21 cellular contexts compared by ENCODE assay signal in the genomic region with DNA sequence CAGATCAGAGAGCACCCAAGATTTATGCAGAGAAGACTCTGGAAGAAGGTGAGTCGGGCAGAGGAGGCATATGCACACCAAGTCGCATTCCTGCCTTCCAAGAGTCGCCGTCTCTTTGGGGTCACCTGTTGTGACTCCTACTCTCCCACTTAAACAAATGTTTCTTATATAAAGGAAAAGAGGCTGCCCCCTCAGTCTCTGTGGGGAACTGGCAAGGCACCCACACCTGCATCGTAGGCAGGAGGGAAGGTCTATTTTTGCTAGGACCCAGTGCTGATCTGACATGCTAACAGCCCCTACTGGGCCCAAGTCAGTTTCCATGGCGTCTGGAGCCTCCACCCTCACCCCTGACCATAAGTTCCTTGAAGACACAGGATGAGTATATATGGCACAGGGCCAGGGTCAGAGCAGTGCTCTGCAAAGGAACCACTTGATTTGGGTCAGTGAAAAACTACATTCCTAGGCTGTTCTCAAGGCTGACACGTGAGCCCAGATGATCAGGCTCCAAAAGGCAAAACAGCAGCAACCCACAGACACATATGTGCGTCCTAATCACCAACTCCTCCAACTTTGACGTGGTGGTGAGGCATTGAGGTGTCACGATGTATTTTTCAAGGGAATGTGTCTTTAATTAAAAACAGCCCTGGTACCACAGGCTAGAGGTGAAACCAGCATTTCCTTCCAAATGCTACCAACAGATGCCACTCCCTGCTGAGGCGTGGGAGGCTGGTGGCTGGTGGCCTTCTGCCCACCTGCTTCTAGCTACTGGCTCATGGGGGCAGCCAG. TPM values are rescaled to one million over a fixed set of nuclear protein-coding genes. Genes with fewer than 3 reads are reported as not detected.
A peak's percentile ranks its signal among the peaks of the same experiment; 100 is the strongest.
DNase-seq lines count a peak whose midpoint lies in the region; ATAC-seq and TF ChIP-seq lines count a peak whose summit lies in the region.
"Had no signal": no experiment of that assay in that cellular context is flagged by ENCODE, and none has a peak within 500 bp of the region (broad histone marks: within the 10 kb centered on the region; RNA-seq: fewer than 3 reads in every experiment).

No MANE protein-coding gene starts in this region.

- H3K27ac Mint-ChIP-seq in osteocyte (ENCODE audit: unreplicated experiment), result peak overlapping the region; percentile 80
- H3K27ac Mint-ChIP-seq in naive thymus-derived CD8-positive, alpha-beta T cell, result no peak overlapping the region
- no peak overlapping the region for H3K27ac Mint-ChIP-seq in activated CD4-positive, alpha-beta T cell treated with anti-CD3 and anti-CD28 coated beads, Interleukin-2, amount 10 ng/mL, durations not matched to agents 24 days and 14 days
- H3K27ac Mint-ChIP-seq: activated naive CD8-positive, alpha-beta T cell; stimulated activated effector memory CD8-positive, alpha-beta T cell treated with anti-CD3 and anti-CD28 coated beads, Interleukin-12 subunit alpha, Interleukin-12 subunit beta, amount 100 ng/mL, for 72 hours had no signal

- H3K27ac ChIP-seq in dorsolateral prefrontal cortex, result peak overlapping the region in 43 of 59 donors; percentile 3 to 78 (median 53)
- H3K27ac ChIP-seq: right lobe of liver had no signal

- intact Hi-C loops in dorsolateral prefrontal cortex (cut with DNase I) (no loop called here), posterior vena cava (cut with DNase I) (no loop called here)
- intact Hi-C loops in activated CD4-positive, alpha-beta T cell treated with anti-CD3 and anti-CD28 coated beads, Interleukin-2, amount 10 ng/mL, durations not matched to agents 24 days and 14 days (cut with micrococcal nuclease), result no loop called here

- POLR2A ChIA-PET in naive thymus-derived CD8-positive, alpha-beta T cell (lab: Charles Lee), result interaction anchor here (0.7 kb wide), 1 partner anchor 9 kb away, joined by 5 read pairs; no protein-coding TSS in a partner anchor

- H3K27me3 ChIP-seq in dorsolateral prefrontal cortex, result no peaks in the 10 kb centered on the region
- H3K27me3 ChIP-seq: right lobe of liver had no signal

- peak; percentile 77 for DNase-seq in AG20443 (ENCODE audit: low spot score)
- peak; percentile 13 for DNase-seq in HT1080 (ENCODE audit: low read depth)
- DNase-seq in dorsolateral prefrontal cortex, result peak in 4 of 10 donors; percentile 51 to 73 (median 57)
- no peak for DNase-seq in osteocyte (ENCODE audit: extremely low spot score, unreplicated experiment)
- DNase-seq in posterior vena cava (ENCODE audit: low spot score), result no peak
- DNase-seq in naive thymus-derived CD8-positive, alpha-beta T cell, result no peak
- DNase-seq in activated CD4-positive, alpha-beta T cell treated with anti-CD3 and anti-CD28 coated beads, Interleukin-2, amount 10 ng/mL, durations not matched to agents 24 days and 14 days, result no peak
- DNase-seq: ACHN; activated CD4-positive, alpha-beta T cell treated with anti-CD3 and anti-CD28 coated beads for 4 hours; DMS153; NCI-H1105 treated with DMSO at 0.1 percent for 48 hours; NCI-H526 treated with DMSO at 0.1 percent for 48 hours; right lobe of liver; Right ventricle myocardium superior; SW 1271 had no signal

- H3K4me1 Mint-ChIP-seq in osteocyte (ENCODE audit: unreplicated experiment), result peaks cover 56% of the 10 kb centered on the region
- H3K4me1 Mint-ChIP-seq in naive thymus-derived CD8-positive, alpha-beta T cell, result peaks cover 0 to 2% (median 0%) of the 10 kb centered on the region in 4 donors
- H3K4me1 Mint-ChIP-seq in activated CD4-positive, alpha-beta T cell treated with anti-CD3 and anti-CD28 coated beads, Interleukin-2, amount 10 ng/mL, durations not matched to agents 24 days and 14 days, result no peaks in the 10 kb centered on the region
- H3K4me1 Mint-ChIP-seq: stimulated activated effector memory CD8-positive, alpha-beta T cell treated with anti-CD3 and anti-CD28 coated beads, Interleukin-12 subunit alpha, Interleukin-12 subunit beta, amount 100 ng/mL, for 72 hours had no signal

- H3K9me3 Mint-ChIP-seq in osteocyte (ENCODE audit: unreplicated experiment), result no peaks in the 10 kb centered on the region
- no peaks in the 10 kb centered on the region for H3K9me3 Mint-ChIP-seq in naive thymus-derived CD8-positive, alpha-beta T cell
- H3K9me3 Mint-ChIP-seq in activated CD4-positive, alpha-beta T cell treated with anti-CD3 and anti-CD28 coated beads, Interleukin-2, amount 10 ng/mL, durations not matched to agents 24 days and 14 days, result no peaks in the 10 kb centered on the region
- H3K9me3 Mint-ChIP-seq: brain; stimulated activated effector memory CD8-positive, alpha-beta T cell treated with anti-CD3 and anti-CD28 coated beads, Interleukin-12 subunit alpha, Interleukin-12 subunit beta, amount 100 ng/mL, for 72 hours had no signal

- peaks cover 8% of the 10 kb centered on the region for H3K36me3 Mint-ChIP-seq in osteocyte (ENCODE audit: unreplicated experiment)
- no peaks in the 10 kb centered on the region for H3K36me3 Mint-ChIP-seq in naive thymus-derived CD8-positive, alpha-beta T cell
- H3K36me3 Mint-ChIP-seq in activated CD4-positive, alpha-beta T cell treated with anti-CD3 and anti-CD28 coated beads, Interleukin-2, amount 10 ng/mL, durations not matched to agents 24 days and 14 days (ENCODE audit: low read depth), result no peaks in the 10 kb centered on the region
- H3K36me3 Mint-ChIP-seq: activated naive CD8-positive, alpha-beta T cell; brain; stimulated activated effector memory CD8-positive, alpha-beta T cell treated with anti-CD3 and anti-CD28 coated beads, Interleukin-12 subunit alpha, Interleukin-12 subunit beta, amount 100 ng/mL, for 72 hours had no signal

- H3K27me3 Mint-ChIP-seq in osteocyte (ENCODE audit: unreplicated experiment), result no peaks in the 10 kb centered on the region
- H3K27me3 Mint-ChIP-seq in naive thymus-derived CD8-positive, alpha-beta T cell, result peaks cover 0 to 24% (median 18%) of the 10 kb centered on the region in 5 donors
- peaks cover 3% of the 10 kb centered on the region for H3K27me3 Mint-ChIP-seq in activated CD4-positive, alpha-beta T cell treated with anti-CD3 and anti-CD28 coated beads, Interleukin-2, amount 10 ng/mL, durations not matched to agents 24 days and 14 days

- TF ChIP-seq CTCF in dorsolateral prefrontal cortex (IDR thresholded peaks at IDR 0.05 in 54 of 56, conservative IDR thresholded peaks at IDR 0.05 in 2 of 56; ENCODE audit: low read depth in 1 of 56, partially characterized antibody in 56 of 56) (no peak), osteocyte (IDR thresholded peaks at IDR 0.05) (no peak)

- H3K4me3 ChIP-seq in dorsolateral prefrontal cortex, result no peak overlapping the region
- H3K4me3 ChIP-seq: coronary artery, lung, right lobe of liver had no signal

- H3K4me3 Mint-ChIP-seq in osteocyte (ENCODE audit: unreplicated experiment), result no peak overlapping the region
- H3K4me3 Mint-ChIP-seq in naive thymus-derived CD8-positive, alpha-beta T cell, result no peak overlapping the region
- no peak overlapping the region for H3K4me3 Mint-ChIP-seq in activated CD4-positive, alpha-beta T cell treated with anti-CD3 and anti-CD28 coated beads, Interleukin-2, amount 10 ng/mL, durations not matched to agents 24 days and 14 days
- H3K4me3 Mint-ChIP-seq: activated naive CD8-positive, alpha-beta T cell; brain; stimulated activated effector memory CD8-positive, alpha-beta T cell treated with anti-CD3 and anti-CD28 coated beads, Interleukin-12 subunit alpha, Interleukin-12 subunit beta, amount 100 ng/mL, for 72 hours had no signal

- no peak for ATAC-seq in GM18870 (IDR thresholded peaks at IDR 0.05; ENCODE audit: unreplicated experiment)
- ATAC-seq in naive thymus-derived CD8-positive, alpha-beta T cell, result no peak
- ATAC-seq: stimulated activated effector memory CD8-positive, alpha-beta T cell treated with anti-CD3 and anti-CD28 coated beads, Interleukin-12 subunit alpha, Interleukin-12 subunit beta, amount 100 ng/mL, for 72 hours had no signal

RNA-seq across cellular contexts. Expression of a gene that starts 55.6 kb away (rescaled TPM):
- total RNA-seq in HT1080 (2014; rRNA removed; shearing (Covaris generic)), result 2.7 and 3.2 TPM in 2 replicates
- polyA plus RNA-seq in HT1080 (2015; cell fraction: cytosol; rRNA removed), result 3.3 and 3.8 TPM in 2 replicates
- polyA plus RNA-seq in HT1080 (2015; cell fraction: nucleus; rRNA removed), result 3.1 and 3.2 TPM in 2 replicates
- total RNA-seq in dorsolateral prefrontal cortex, result 1 to 10 TPM; 1.4 to 9.6 (median 4.7) TPM
- 1.0 and 2.1 TPM in 2 replicates for total RNA-seq in osteocyte
- 1 to 10 TPM; 2.1 to 2.6 TPM for total RNA-seq in posterior vena cava
- total RNA-seq in naive thymus-derived CD8-positive, alpha-beta T cell, result 1 to 10 TPM; 1.5 to 2.1 TPM
- 1 to 10 TPM in 2 of 3 donors, under 1 TPM in 1; 0.85 to 1.4 (median 1.3) TPM for polyA plus RNA-seq in naive thymus-derived CD8-positive, alpha-beta T cell
- total RNA-seq in activated CD4-positive, alpha-beta T cell treated with anti-CD3 and anti-CD28 coated beads, Interleukin-2, amount 10 ng/mL, durations not matched to agents 24 days and 14 days, result 1.1 and 2.1 TPM in 2 replicates

Comparison
In these comparisons a context has a peak if more than half of its experiments do, and no peak if none do; other contexts are left out.
1. DNase-seq: peak in AG20443 (single experiment) and HT1080 (single experiment); none in osteocyte (single experiment), posterior vena cava (single experiment), naive thymus-derived CD8-positive, alpha-beta T cell (0 of 10) and activated CD4-positive, alpha-beta T cell treated with anti-CD3 and anti-CD28 coated beads, Interleukin-2, amount 10 ng/mL, durations not matched to agents 24 days and 14 days (single experiment).